2 cellular contexts compared by ENCODE assay signal in genomic region chr13:23411220-23411619, GRCh38.
TF ChIP-seq lines count a peak whose summit lies in the region.

No MANE protein-coding gene starts in this region.

TF ChIP-seq in endothelial cell of umbilical vein, 7 proteins besides CTCF, POLR2A, EP300 and RAD21 (continued from another document):
- TF ChIP-seq GATA2 (IDR thresholded peaks at IDR 0.05; ENCODE audit: insufficient read depth, insufficient read length, low read depth, low read length) (no peak), POLR2AphosphoS5 (IDR thresholded peaks at IDR 0.05; ENCODE audit: insufficient read depth, low read depth, low read length) (no peak)

TF ChIP-seq in SK-N-SH treated with all-trans-retinoic acid at 6 μM for 48 hours, 23 proteins besides CTCF, POLR2A, EP300 and RAD21:
- TF ChIP-seq, protein P1, sequence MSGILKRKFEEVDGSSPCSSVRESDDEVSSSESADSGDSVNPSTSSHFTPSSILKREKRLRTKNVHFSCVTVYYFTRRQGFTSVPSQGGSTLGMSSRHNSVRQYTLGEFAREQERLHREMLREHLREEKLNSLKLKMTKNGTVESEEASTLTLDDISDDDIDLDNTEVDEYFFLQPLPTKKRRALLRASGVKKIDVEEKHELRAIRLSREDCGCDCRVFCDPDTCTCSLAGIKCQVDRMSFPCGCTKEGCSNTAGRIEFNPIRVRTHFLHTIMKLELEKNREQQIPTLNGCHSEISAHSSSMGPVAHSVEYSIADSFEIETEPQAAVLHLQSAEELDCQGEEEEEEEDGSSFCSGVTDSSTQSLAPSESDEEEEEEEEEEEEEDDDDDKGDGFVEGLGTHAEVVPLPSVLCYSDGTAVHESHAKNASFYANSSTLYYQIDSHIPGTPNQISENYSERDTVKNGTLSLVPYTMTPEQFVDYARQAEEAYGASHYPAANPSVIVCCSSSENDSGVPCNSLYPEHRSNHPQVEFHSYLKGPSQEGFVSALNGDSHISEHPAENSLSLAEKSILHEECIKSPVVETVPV (CRISPR knock-in tag; IDR thresholded peaks at IDR 0.05): no peak
- TF ChIP-seq ZC3H10 (CRISPR knock-in tag; IDR thresholded peaks at IDR 0.05) (no peak), POU6F1 (CRISPR knock-in tag; IDR thresholded peaks at IDR 0.05; ENCODE audit: borderline replicate concordance, low read depth) (no peak), ZFP30 (CRISPR knock-in tag; IDR thresholded peaks at IDR 0.05) (no peak), ARNTL (CRISPR knock-in tag; IDR thresholded peaks at IDR 0.05; ENCODE audit: borderline replicate concordance, low read depth) (no peak), RARB (CRISPR knock-in tag; IDR thresholded peaks at IDR 0.05) (no peak), ZNF8 (CRISPR knock-in tag; IDR thresholded peaks at IDR 0.05) (no peak), TSHZ2 (CRISPR knock-in tag; IDR thresholded peaks at IDR 0.05) (no peak), ZNF70 (CRISPR knock-in tag; IDR thresholded peaks at IDR 0.05) (no peak), ZNF565 (CRISPR knock-in tag; conservative IDR thresholded peaks at IDR 0.05; ENCODE audit: low read depth) (no peak), CSDC2 (CRISPR knock-in tag; IDR thresholded peaks at IDR 0.05) (no peak), PPARA (CRISPR knock-in tag; IDR thresholded peaks at IDR 0.05; ENCODE audit: borderline replicate concordance) (no peak), GLIS3 (CRISPR knock-in tag; IDR thresholded peaks at IDR 0.05) (no peak), OSR1 (CRISPR knock-in tag; IDR thresholded peaks at IDR 0.05) (no peak), ESRRG (CRISPR knock-in tag; IDR thresholded peaks at IDR 0.05) (no peak), TCF4 (CRISPR knock-in tag; IDR thresholded peaks at IDR 0.05; ENCODE audit: borderline replicate concordance) (no peak), ISL1 (CRISPR knock-in tag; IDR thresholded peaks at IDR 0.05) (no peak)
- TF ChIP-seq, protein P2, sequence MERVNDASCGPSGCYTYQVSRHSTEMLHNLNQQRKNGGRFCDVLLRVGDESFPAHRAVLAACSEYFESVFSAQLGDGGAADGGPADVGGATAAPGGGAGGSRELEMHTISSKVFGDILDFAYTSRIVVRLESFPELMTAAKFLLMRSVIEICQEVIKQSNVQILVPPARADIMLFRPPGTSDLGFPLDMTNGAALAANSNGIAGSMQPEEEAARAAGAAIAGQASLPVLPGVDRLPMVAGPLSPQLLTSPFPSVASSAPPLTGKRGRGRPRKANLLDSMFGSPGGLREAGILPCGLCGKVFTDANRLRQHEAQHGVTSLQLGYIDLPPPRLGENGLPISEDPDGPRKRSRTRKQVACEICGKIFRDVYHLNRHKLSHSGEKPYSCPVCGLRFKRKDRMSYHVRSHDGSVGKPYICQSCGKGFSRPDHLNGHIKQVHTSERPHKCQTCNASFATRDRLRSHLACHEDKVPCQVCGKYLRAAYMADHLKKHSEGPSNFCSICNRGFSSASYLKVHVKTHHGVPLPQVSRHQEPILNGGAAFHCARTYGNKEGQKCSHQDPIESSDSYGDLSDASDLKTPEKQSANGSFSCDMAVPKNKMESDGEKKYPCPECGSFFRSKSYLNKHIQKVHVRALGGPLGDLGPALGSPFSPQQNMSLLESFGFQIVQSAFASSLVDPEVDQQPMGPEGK (CRISPR knock-in tag; IDR thresholded peaks at IDR 0.05; ENCODE audit: borderline replicate concordance): no peak
- TF ChIP-seq, protein P3, sequence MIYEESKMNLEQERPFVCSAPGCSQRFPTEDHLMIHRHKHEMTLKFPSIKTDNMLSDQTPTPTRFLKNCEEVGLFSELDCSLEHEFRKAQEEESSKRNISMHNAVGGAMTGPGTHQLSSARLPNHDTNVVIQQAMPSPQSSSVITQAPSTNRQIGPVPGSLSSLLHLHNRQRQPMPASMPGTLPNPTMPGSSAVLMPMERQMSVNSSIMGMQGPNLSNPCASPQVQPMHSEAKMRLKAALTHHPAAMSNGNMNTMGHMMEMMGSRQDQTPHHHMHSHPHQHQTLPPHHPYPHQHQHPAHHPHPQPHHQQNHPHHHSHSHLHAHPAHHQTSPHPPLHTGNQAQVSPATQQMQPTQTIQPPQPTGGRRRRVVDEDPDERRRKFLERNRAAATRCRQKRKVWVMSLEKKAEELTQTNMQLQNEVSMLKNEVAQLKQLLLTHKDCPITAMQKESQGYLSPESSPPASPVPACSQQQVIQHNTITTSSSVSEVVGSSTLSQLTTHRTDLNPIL (CRISPR knock-in tag; IDR thresholded peaks at IDR 0.05; ENCODE audit: low read depth): no peak
TF ChIP-seq in SK-N-SH treated with all-trans-retinoic acid at 6 μM for 48 hours: peak in this region for 0.
